Comparison of ENCODE assay signal across 4 cellular contexts in genomic region chr10:131322575-131322974, GRCh38. TPM values are rescaled to one million over a fixed set of nuclear protein-coding genes. Genes with fewer than 3 reads are reported as not detected.
"Had no signal": no experiment of that assay in that cellular context is flagged by ENCODE, and none has a peak within 500 bp of the region (broad histone marks: within the 10 kb centered on the region; RNA-seq: fewer than 3 reads in every experiment).

No MANE protein-coding gene starts in this region.

RNA-seq across cellular contexts. Expression of gene TCERG1L, which starts 11.1 kb away (rescaled TPM):
- total RNA-seq: subcutaneous adipose tissue, thoracic aorta, upper lobe of right lung, vagina had no signal
